1 cellular context compared by ENCODE assay signal in genomic region chr19:9000933-9001332, GRCh38.
TF ChIP-seq lines count a peak whose summit lies in the region.

No MANE protein-coding gene starts in this region.

TF ChIP-seq in GM12878, 131 proteins besides CTCF, POLR2A, EP300 and RAD21:
- no peak for TF ChIP-seq NFXL1 (IDR thresholded peaks at IDR 0.05; ENCODE audit: borderline replicate concordance)
- TF ChIP-seq, protein P1, sequence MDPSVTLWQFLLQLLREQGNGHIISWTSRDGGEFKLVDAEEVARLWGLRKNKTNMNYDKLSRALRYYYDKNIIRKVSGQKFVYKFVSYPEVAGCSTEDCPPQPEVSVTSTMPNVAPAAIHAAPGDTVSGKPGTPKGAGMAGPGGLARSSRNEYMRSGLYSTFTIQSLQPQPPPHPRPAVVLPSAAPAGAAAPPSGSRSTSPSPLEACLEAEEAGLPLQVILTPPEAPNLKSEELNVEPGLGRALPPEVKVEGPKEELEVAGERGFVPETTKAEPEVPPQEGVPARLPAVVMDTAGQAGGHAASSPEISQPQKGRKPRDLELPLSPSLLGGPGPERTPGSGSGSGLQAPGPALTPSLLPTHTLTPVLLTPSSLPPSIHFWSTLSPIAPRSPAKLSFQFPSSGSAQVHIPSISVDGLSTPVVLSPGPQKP (IDR thresholded peaks at IDR 0.05; ENCODE audit: low read depth, low read length): no peak
- no peak for TF ChIP-seq RUNX3 (IDR thresholded peaks at IDR 0.05; ENCODE audit: low read length)
- peak; percentile 3 for TF ChIP-seq PBX3 (IDR thresholded peaks at IDR 0.05; ENCODE audit: insufficient replicate concordance, low read depth, low read length)
- TF ChIP-seq MYB (IDR thresholded peaks at IDR 0.05; ENCODE audit: borderline replicate concordance, low read depth, low read length): no peak
- TF ChIP-seq, protein P2, sequence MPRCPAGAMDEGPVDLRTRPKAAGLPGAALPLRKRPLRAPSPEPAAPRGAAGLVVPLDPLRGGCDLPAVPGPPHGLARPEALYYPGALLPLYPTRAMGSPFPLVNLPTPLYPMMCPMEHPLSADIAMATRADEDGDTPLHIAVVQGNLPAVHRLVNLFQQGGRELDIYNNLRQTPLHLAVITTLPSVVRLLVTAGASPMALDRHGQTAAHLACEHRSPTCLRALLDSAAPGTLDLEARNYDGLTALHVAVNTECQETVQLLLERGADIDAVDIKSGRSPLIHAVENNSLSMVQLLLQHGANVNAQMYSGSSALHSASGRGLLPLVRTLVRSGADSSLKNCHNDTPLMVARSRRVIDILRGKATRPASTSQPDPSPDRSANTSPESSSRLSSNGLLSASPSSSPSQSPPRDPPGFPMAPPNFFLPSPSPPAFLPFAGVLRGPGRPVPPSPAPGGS (IDR thresholded peaks at IDR 0.05; ENCODE audit: borderline replicate concordance, insufficient read depth, low read depth, low read length, poor library complexity, severe bottlenecking): peak; percentile 58
